19 cellular contexts compared by ENCODE assay signal in genomic region chr14:34733245-34733644, GRCh38. TPM values are rescaled to one million over a fixed set of nuclear protein-coding genes. Genes with fewer than 3 reads are reported as not detected.
DNase-seq lines count a peak whose midpoint lies in the region; ATAC-seq, FAIRE-seq and TF ChIP-seq lines count a peak whose summit lies in the region.
"Had no signal": no experiment of that assay in that cellular context is flagged by ENCODE, and none has a peak within 500 bp of the region (broad histone marks: within the 10 kb centered on the region; RNA-seq: fewer than 3 reads in every experiment).

No MANE protein-coding gene starts in this region.

- peak overlapping the region; percentile 30 for H3K4me2 ChIP-seq in astrocyte (ENCODE audit: low read length)

- H3K4me3 Mint-ChIP-seq in HFFc6, result no peak overlapping the region
- no peak overlapping the region for H3K4me3 Mint-ChIP-seq in astrocyte (ENCODE audit: unreplicated experiment)
- H3K4me3 Mint-ChIP-seq in CD4-positive, alpha-beta memory T cell, result no peak overlapping the region
- H3K4me3 Mint-ChIP-seq: CD8-positive, alpha-beta T cell; stimulated activated memory B cell treated with anti-CD40 and anti-IgM and Interleukin-4, amounts not matched to agents 10 μg/mL and 1 μg/mL and 100 μg/mL, for 72 hours; type B pancreatic cell had no signal

- H3K27ac ChIP-seq in astrocyte (ENCODE audit: low read depth, low read length), result no peak overlapping the region
- H3K27ac ChIP-seq in CD4-positive, alpha-beta memory T cell (ENCODE audit: low read depth, low read length), result no peak overlapping the region
- H3K27ac ChIP-seq in substantia nigra (ENCODE audit: low read depth, low read length, poor library complexity, severe bottlenecking), result no peak overlapping the region
- H3K27ac ChIP-seq: esophagus muscularis mucosa, left ventricle myocardium inferior had no signal

- no peaks in the 10 kb centered on the region for H3K4me1 ChIP-seq in astrocyte (ENCODE audit: insufficient read depth, low read length)
- no peaks in the 10 kb centered on the region for H3K4me1 ChIP-seq in CD4-positive, alpha-beta memory T cell (ENCODE audit: insufficient read depth, low read length)
- H3K4me1 ChIP-seq: esophagus muscularis mucosa, left ventricle myocardium inferior had no signal

- H3K9me3 ChIP-seq in astrocyte (ENCODE audit: insufficient read depth, low read depth, low read length), result no peaks in the 10 kb centered on the region
- no peaks in the 10 kb centered on the region for H3K9me3 ChIP-seq in CD4-positive, alpha-beta memory T cell (ENCODE audit: control insufficient read depth in 1 of 2, low read length in 2 of 2)
- H3K9me3 ChIP-seq: esophagus muscularis mucosa, left ventricle myocardium inferior had no signal

- intact Hi-C loops in CD4-positive, alpha-beta memory T cell (cut with micrococcal nuclease), result no loop called here

- H3K36me3 Mint-ChIP-seq in HFFc6 (ENCODE audit: low read depth) (no peaks in the 10 kb centered on the region), astrocyte (ENCODE audit: low read depth, unreplicated experiment) (no peaks in the 10 kb centered on the region)
- H3K36me3 Mint-ChIP-seq in CD4-positive, alpha-beta memory T cell, result no peaks in the 10 kb centered on the region
- H3K36me3 Mint-ChIP-seq: CD8-positive, alpha-beta T cell; stimulated activated memory B cell treated with anti-CD40 and anti-IgM and Interleukin-4, amounts not matched to agents 10 μg/mL and 1 μg/mL and 100 μg/mL, for 72 hours; type B pancreatic cell had no signal

- POLR2A ChIA-PET in CD4-positive, alpha-beta memory T cell (lab: Charles Lee; ENCODE audit: partially characterized antibody), result no interaction called here

- TF ChIP-seq CTCF in HFFc6 (IDR thresholded peaks at IDR 0.05) (no peak), astrocyte (IDR thresholded peaks at IDR 0.05; ENCODE audit: insufficient read depth, low read depth, low read length) (no peak), D721Med (IDR thresholded peaks at IDR 0.05; ENCODE audit: insufficient read depth, missing control alignments) (no peak)

- peak overlapping the region; percentile 2 for H2AFZ ChIP-seq in astrocyte (ENCODE audit: low read depth, low read length)

- H3K4me3 ChIP-seq in astrocyte (ENCODE audit: insufficient read depth, low read depth, low read length), result no peak overlapping the region
- H3K4me3 ChIP-seq in CD4-positive, alpha-beta memory T cell (ENCODE audit: low read length in 2 of 2), result no peak overlapping the region
- H3K4me3 ChIP-seq: esophagus muscularis mucosa, left ventricle myocardium inferior had no signal

- H3K9ac ChIP-seq in astrocyte (ENCODE audit: low read length), result no peak overlapping the region

- in situ Hi-C loops in ACHN (cut with HindIII; ENCODE audit: low pct_ligation_motif_present, low pct_unique_long_range_greater_than_20kb, low sequenced_read_pairs), result no loop called here

- no peak for ATAC-seq in GM18517 (IDR thresholded peaks at IDR 0.05; ENCODE audit: unreplicated experiment)
- ATAC-seq: CD8-positive, alpha-beta T cell; SK-N-SH treated with all-trans-retinoic acid at 6 μM for 48 hours; stimulated activated memory B cell treated with anti-CD40 and anti-IgM and Interleukin-4, amounts not matched to agents 10 μg/mL and 1 μg/mL and 100 μg/mL, for 72 hours had no signal

- H4K20me1 ChIP-seq in astrocyte (ENCODE audit: insufficient read depth, low read length), result no peaks in the 10 kb centered on the region

- H3K27ac Mint-ChIP-seq in HFFc6 (peak overlapping the region; percentile 42; the same call in 1 of the 2 replicates), astrocyte (ENCODE audit: unreplicated experiment) (no peak overlapping the region)
- no peak overlapping the region for H3K27ac Mint-ChIP-seq in CD4-positive, alpha-beta memory T cell
- H3K27ac Mint-ChIP-seq: CD8-positive, alpha-beta T cell; stimulated activated memory B cell treated with anti-CD40 and anti-IgM and Interleukin-4, amounts not matched to agents 10 μg/mL and 1 μg/mL and 100 μg/mL, for 72 hours; type B pancreatic cell had no signal

- no peaks in the 10 kb centered on the region; the same call in none of the 2 replicates for H3K27me3 Mint-ChIP-seq in HFFc6 (ENCODE audit: insufficient read depth)
- H3K27me3 Mint-ChIP-seq in astrocyte (ENCODE audit: low read depth, unreplicated experiment), result no peaks in the 10 kb centered on the region
- peaks cover 2 to 4% of the 10 kb centered on the region in 2 donors for H3K27me3 Mint-ChIP-seq in CD4-positive, alpha-beta memory T cell
- H3K27me3 Mint-ChIP-seq: stimulated activated memory B cell treated with anti-CD40 and anti-IgM and Interleukin-4, amounts not matched to agents 10 μg/mL and 1 μg/mL and 100 μg/mL, for 72 hours; type B pancreatic cell had no signal

- CTCF ChIA-PET in CD4-positive, alpha-beta memory T cell (lab: Charles Lee; ENCODE audit: partially characterized antibody), result interaction anchor here (1.0 to 4.6 kb wide), 3 partner anchors 8 to 71 kb away, joined by 3 to 24 read pairs (median 6); no protein-coding TSS in a partner anchor

- H3K9me3 Mint-ChIP-seq in HFFc6 (no peaks in the 10 kb centered on the region), astrocyte (ENCODE audit: unreplicated experiment) (peaks cover 2% of the 10 kb centered on the region)
- H3K9me3 Mint-ChIP-seq in CD4-positive, alpha-beta memory T cell, result no peaks in the 10 kb centered on the region
- H3K9me3 Mint-ChIP-seq: CD8-positive, alpha-beta T cell; type B pancreatic cell had no signal

- H3K36me3 ChIP-seq in astrocyte (ENCODE audit: insufficient read depth, low read length), result no peaks in the 10 kb centered on the region
- no peaks in the 10 kb centered on the region for H3K36me3 ChIP-seq in CD4-positive, alpha-beta memory T cell (ENCODE audit: insufficient read depth, low read length)
- H3K36me3 ChIP-seq: esophagus muscularis mucosa, left ventricle myocardium inferior had no signal

- FAIRE-seq in astrocyte (lab: Jason Lieb, UNC), result peak; percentile 39
- FAIRE-seq in D721Med (lab: Jason Lieb, UNC), result no peak

- no peaks in the 10 kb centered on the region for H3K79me2 ChIP-seq in astrocyte (ENCODE audit: insufficient read depth, low read length)

- H3K4me1 Mint-ChIP-seq in HFFc6 (ENCODE audit: low read depth) (peaks cover 20% of the 10 kb centered on the region), astrocyte (ENCODE audit: low read depth, unreplicated experiment) (peaks cover 8% of the 10 kb centered on the region)
- H3K4me1 Mint-ChIP-seq in CD4-positive, alpha-beta memory T cell, result no peaks in the 10 kb centered on the region
- H3K4me1 Mint-ChIP-seq: stimulated activated memory B cell treated with anti-CD40 and anti-IgM and Interleukin-4, amounts not matched to agents 10 μg/mL and 1 μg/mL and 100 μg/mL, for 72 hours had no signal

- peak; percentile 79 for DNase-seq in ACHN
- peak; percentile 37 for DNase-seq in HFFc6
- DNase-seq in astrocyte (ENCODE audit: low read depth), result peak; percentile 71
- DNase-seq in kidney glomerular epithelial cell (lab: John Stamatoyannopoulos, UW), result peak; percentile 52
- no peak for DNase-seq in CD4-positive, alpha-beta memory T cell
- no peak for DNase-seq in substantia nigra (lab: John Stamatoyannopoulos, UW)
- DNase-seq in D721Med (ENCODE audit: insufficient read length, low spot score), result no peak
- DNase-seq: activated CD4-positive, alpha-beta T cell treated with anti-CD3 and anti-CD28 coated beads for 48 hours; activated naive CD4-positive, alpha-beta T cell treated with Interleukin-2 at 50 U/mL for 16 hours; CD8-positive, alpha-beta T cell; left ventricle myocardium inferior; NCI-H146; NCI-H345; stimulated activated CD4-positive, alpha-beta T cell treated with anti-CD3 and anti-CD28 coated beads, Interleukin-12 subunit alpha, Interleukin-12 subunit beta, amount 100 ng/mL, for 4 hours had no signal

- H3K27me3 ChIP-seq in astrocyte (ENCODE audit: insufficient read depth, low read length), result no peaks in the 10 kb centered on the region
- H3K27me3 ChIP-seq in CD4-positive, alpha-beta memory T cell (ENCODE audit: insufficient read depth, low read length), result no peaks in the 10 kb centered on the region
- H3K27me3 ChIP-seq: esophagus muscularis mucosa had no signal

RNA-seq across cellular contexts. Expression of gene CFL2, which starts 18.9 kb away (rescaled TPM):
- 100 to 1,000 TPM; 223 to 307 (median 268) TPM for total RNA-seq in HFFc6 (2021; fragmentation: NEBNext Ultra II Directional; extraction: Animal tissue kit (Norgen Biotek cat#: 25700))
- 103 and 110 TPM in 2 replicates for total RNA-seq in astrocyte
- total RNA-seq in CD4-positive, alpha-beta memory T cell, result 10 to 100 TPM; 12.3 to 12.6 TPM
- 10 to 100 TPM; 10.4 to 14.2 TPM for polyA plus RNA-seq in CD4-positive, alpha-beta memory T cell

Comparison
In these comparisons a context has a peak if more than half of its experiments do, and no peak if none do; other contexts are left out.
1. DNase-seq: peak in ACHN (single experiment), HFFc6 (single experiment), astrocyte (single experiment) and kidney glomerular epithelial cell (single experiment); none in CD4-positive, alpha-beta memory T cell (0 of 5), substantia nigra (0 of 49) and D721Med (single experiment).